ENCODE assay signal across 8 cellular contexts in genomic region chr6:170289108-170289931, GRCh38. TPM values are rescaled to one million over a fixed set of nuclear protein-coding genes. Genes with fewer than 3 reads are reported as not detected.
A peak's percentile ranks its signal among the peaks of the same experiment; 100 is the strongest.
DNase-seq lines count a peak whose midpoint lies in the region; ATAC-seq and TF ChIP-seq lines count a peak whose summit lies in the region.

No MANE protein-coding gene starts in this region.

- 6% methylated on average over 61 of the region's 96 CpGs; no CpG with 5 or more reads in 1 of the 2 donors for WGBS in transverse colon (ENCODE audit: low coverage in 1 of 2), 2 donors

- H3K4me3 ChIP-seq in astrocyte of the cerebellum (ENCODE audit: low read depth, low read length) (peak overlapping the region; percentile 53), lower lobe of right lung (peak overlapping the region; percentile 84), transverse colon (peak overlapping the region; percentile 50 to 72 (median 68))

- no peak for TF ChIP-seq POLR2A in transverse colon (IDR thresholded peaks at IDR 0.05)

- peak in 1 of 2 donors; percentile 2 for ATAC-seq in lower lobe of right lung

- H3K4me1 ChIP-seq in lower lobe of right lung (peaks cover 63% of the 10 kb centered on the region), transverse colon (peaks cover 9 to 57% (median 46%) of the 10 kb centered on the region in 4 donors)

- H3K27ac ChIP-seq in lower lobe of right lung (peak overlapping the region; percentile 81), transverse colon (peak overlapping the region; percentile 74 to 86 (median 85))

- no peak for TF ChIP-seq EP300 in transverse colon (IDR thresholded peaks at IDR 0.05; ENCODE audit: low read depth)

- H3K36me3 ChIP-seq in lower lobe of right lung, result peaks cover 18% of the 10 kb centered on the region
- H3K36me3 ChIP-seq in transverse colon, result no peaks in the 10 kb centered on the region

- H3K9me3 ChIP-seq in lower lobe of right lung (no peaks in the 10 kb centered on the region), transverse colon (no peaks in the 10 kb centered on the region)

- in situ Hi-C loops in astrocyte of the cerebellum (cut with HindIII; ENCODE audit: low sequenced_read_pairs), result no loop called here
- in situ Hi-C loops in transverse colon (cut with MboI; ENCODE audit: low pct_ligation_motif_present in 1 of 4, low pct_unique_long_range_greater_than_20kb in 1 of 4, low sequenced_read_pairs in 3 of 4), result no loop called here

- peaks cover 75% of the 10 kb centered on the region for H3K27me3 ChIP-seq in lower lobe of right lung (ENCODE audit: low read depth)
- peaks cover 70% of the 10 kb centered on the region for H3K27me3 ChIP-seq in transverse colon

- TF ChIP-seq CTCF in astrocyte of the cerebellum (IDR thresholded peaks at IDR 0.05; ENCODE audit: low read depth, low read length, missing control alignments) (no peak), lower lobe of right lung (IDR thresholded peaks at IDR 0.05) (no peak), transverse colon (IDR thresholded peaks at IDR 0.05) (no peak)

- DNase-seq in activated CD8-positive, alpha-beta memory T cell treated with anti-CD3 and anti-CD28 coated beads for 24 hours, result peak; percentile 70
- no peak for DNase-seq in activated CD8-positive, alpha-beta memory T cell treated with anti-CD3 and anti-CD28 coated beads, Interleukin-2, amount 50 U/mL, for 48 hours
- DNase-seq in astrocyte of the cerebellum (ENCODE audit: low read depth) (no peak), lower lobe of right lung (no peak), transverse colon (no peak), EL (no peak), COLO829 (ENCODE audit: low spot score) (no peak), NCI-H1694 treated with DMSO at 0.1 percent for 48 hours (lab: John Stamatoyannopoulos, UW) (no peak)

- intact Hi-C loops in lower lobe of right lung (cut with DNase I), result no loop called here
- intact Hi-C loops in transverse colon (cut with DNase I; ENCODE audit: low total_unique reads), result no loop called here

RNA-seq across cellular contexts. Expression of gene DLL1, which starts 1.6 kb away (rescaled TPM):
- total RNA-seq in lower lobe of right lung (12.9 TPM), transverse colon (10 to 100 TPM; 15.0 to 46.2 (median 25.9) TPM)

RNA-seq across cellular contexts. Expression of gene FAM120B, which starts 17.2 kb away (rescaled TPM):
- total RNA-seq in lower lobe of right lung (29.0 TPM), transverse colon (10 to 100 TPM; 24.7 to 35.9 (median 26.7) TPM)
